Comparison of ENCODE assay signal across 8 cellular contexts in the genomic region with DNA sequence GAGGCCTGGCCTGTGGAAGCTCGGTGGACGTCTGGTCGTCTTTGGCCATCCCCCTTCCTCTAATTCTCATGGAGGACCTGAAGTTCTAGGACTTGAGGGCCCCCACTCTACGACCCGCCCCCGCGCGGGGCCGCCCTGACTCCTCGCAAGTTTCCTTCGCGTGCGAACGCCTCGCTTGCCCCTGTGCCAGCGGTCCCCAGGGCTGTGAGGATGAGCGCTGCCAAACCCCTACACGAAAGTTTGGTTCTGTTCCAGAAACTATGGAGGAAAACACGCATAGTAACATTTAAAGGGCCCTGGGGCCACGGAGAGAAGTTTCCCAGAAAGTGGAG. TPM values are rescaled to one million over a fixed set of nuclear protein-coding genes. Genes with fewer than 3 reads are reported as not detected.
DNase-seq lines count a peak whose midpoint lies in the region; ATAC-seq, FAIRE-seq and TF ChIP-seq lines count a peak whose summit lies in the region.

No MANE protein-coding gene starts in this region.

- intact Hi-C loops in body of pancreas (cut with DNase I): no loop called here

- CTCF ChIA-PET in HEK293 (lab: Yijun Ruan, JAX): interaction anchor here (0.6 to 1.7 kb wide), 5 partner anchors 17 to 287 kb away, joined by 3 to 6 read pairs (median 3); no protein-coding TSS in a partner anchor

- POLR2A ChIA-PET in HEK293 (lab: Yijun Ruan, JAX): no interaction called here

- no peak for TF ChIP-seq POLR2A in body of pancreas (IDR thresholded peaks at IDR 0.05)

- no peak for FAIRE-seq in D721Med (lab: Jason Lieb, UNC)

- H3K36me3 ChIP-seq in HEK293 (ENCODE audit: control insufficient read depth in 2 of 2, insufficient read depth in 1 of 2, low read length in 2 of 2): no peaks in the 10 kb centered on the region
- no peaks in the 10 kb centered on the region for H3K36me3 ChIP-seq in body of pancreas (replicated peaks in 1 of 2; ENCODE audit: insufficient read depth in 1 of 2, low read depth in 2 of 2)
- H3K36me3 ChIP-seq in kidney epithelial cell (ENCODE audit: control insufficient read depth, insufficient read depth, low read length): no peaks in the 10 kb centered on the region

- ATAC-seq in body of pancreas: no peak

- H3K27me3 ChIP-seq in body of pancreas: no peaks in the 10 kb centered on the region
- H3K27me3 ChIP-seq in kidney epithelial cell (ENCODE audit: control insufficient read depth, insufficient read depth, low read length): no peaks in the 10 kb centered on the region

- peaks cover 31% of the 10 kb centered on the region for H3K4me1 ChIP-seq in HEK293 (ENCODE audit: control insufficient read depth, insufficient read depth, low read length)
- H3K4me1 ChIP-seq in body of pancreas: peaks cover 38% of the 10 kb centered on the region

- no peak for TF ChIP-seq CTCF in 22Rv1 (IDR thresholded peaks at IDR 0.05)
- no peak; the same call in 1 of the 2 replicates for TF ChIP-seq CTCF in HEK293 (tag by site-specific recombination; IDR thresholded peaks at IDR 0.05)
- TF ChIP-seq CTCF in body of pancreas (IDR thresholded peaks at IDR 0.05): no peak
- no peak for TF ChIP-seq CTCF in kidney epithelial cell (IDR thresholded peaks at IDR 0.05; ENCODE audit: insufficient read depth, low read length, poor library complexity, severe bottlenecking)
- no peak for TF ChIP-seq CTCF in D721Med (IDR thresholded peaks at IDR 0.05; ENCODE audit: insufficient read depth, missing control alignments)

- H3K27ac ChIP-seq in 22Rv1 (peak overlapping the region; percentile 71), HEK293 (ENCODE audit: extremely low read depth, low read depth, low read length) (peak overlapping the region; percentile 91), body of pancreas (peak overlapping the region; percentile 75 to 94 (median 84)), temporal lobe (ENCODE audit: low read depth, low read length) (peak overlapping the region; percentile 13)

- no peaks in the 10 kb centered on the region for H3K9me3 ChIP-seq in HEK293 (ENCODE audit: control insufficient read depth, insufficient read depth, low read depth, low read length)
- no peaks in the 10 kb centered on the region for H3K9me3 ChIP-seq in body of pancreas

- DNase-seq in body of pancreas (no peak), kidney epithelial cell (ENCODE audit: low read depth) (no peak), D721Med (ENCODE audit: insufficient read length, low spot score) (no peak), C1 segment of cervical spinal cord (lab: John Stamatoyannopoulos, UW) (no peak), NAMALWA (ENCODE audit: low spot score) (no peak)

- WGBS in body of pancreas, 2 donors: 2% methylated on average over 20 of the region's 20 CpGs; no CpG with 5 or more reads in 1 of the 2 donors

- H3K4me3 ChIP-seq in HEK293 (ENCODE audit: low read depth, low read length): peak overlapping the region; percentile 62
- H3K4me3 ChIP-seq in body of pancreas: peak overlapping the region; percentile 73 to 87
- H3K4me3 ChIP-seq in kidney epithelial cell (ENCODE audit: low read depth, low read length): peak overlapping the region; percentile 92

TF ChIP-seq in HEK293, 187 proteins besides CTCF, POLR2A, EP300 and RAD21 (continues in another document):
- TF ChIP-seq ZBTB20 (tag by site-specific recombination; IDR thresholded peaks at IDR 0.05) (peak; percentile 88), ZNF426 (tag by site-specific recombination; IDR thresholded peaks at IDR 0.05) (no peak), ZNF24 (tag by site-specific recombination; IDR thresholded peaks at IDR 0.05) (no peak), ZNF274 (IDR thresholded peaks at IDR 0.05; ENCODE audit: low read length) (no peak), ZNF274 (tag by site-specific recombination; IDR thresholded peaks at IDR 0.05; ENCODE audit: borderline replicate concordance) (no peak), ZNF501 (tag by site-specific recombination; IDR thresholded peaks at IDR 0.05) (peak; percentile 43; the same call in 1 of the 2 replicates), GLIS2 (tag by site-specific recombination; IDR thresholded peaks at IDR 0.05) (peak; percentile 77), ZBTB7A (tag by site-specific recombination; IDR thresholded peaks at IDR 0.05; ENCODE audit: low read depth) (no peak), GLIS1 (tag by site-specific recombination; IDR thresholded peaks at IDR 0.05) (peak; percentile 42), ZNF626 (tag by site-specific recombination; IDR thresholded peaks at IDR 0.05) (no peak), SP2 (tag by site-specific recombination; IDR thresholded peaks at IDR 0.05) (peak; percentile 49), KLF1 (tag by site-specific recombination; IDR thresholded peaks at IDR 0.05) (0 out of 2 replicates have a peak, but pooled peaks have one; percentile 19), SP7 (tag by site-specific recombination; IDR thresholded peaks at IDR 0.05) (peak; percentile 48), ZNF335 (tag by site-specific recombination; conservative IDR thresholded peaks at IDR 0.05) (peak; percentile 57), KLF9 (tag by site-specific recombination; IDR thresholded peaks at IDR 0.05; ENCODE audit: low read depth) (peak; percentile 33; the same call in 1 of the 2 replicates)
- TF ChIP-seq, protein P1, sequence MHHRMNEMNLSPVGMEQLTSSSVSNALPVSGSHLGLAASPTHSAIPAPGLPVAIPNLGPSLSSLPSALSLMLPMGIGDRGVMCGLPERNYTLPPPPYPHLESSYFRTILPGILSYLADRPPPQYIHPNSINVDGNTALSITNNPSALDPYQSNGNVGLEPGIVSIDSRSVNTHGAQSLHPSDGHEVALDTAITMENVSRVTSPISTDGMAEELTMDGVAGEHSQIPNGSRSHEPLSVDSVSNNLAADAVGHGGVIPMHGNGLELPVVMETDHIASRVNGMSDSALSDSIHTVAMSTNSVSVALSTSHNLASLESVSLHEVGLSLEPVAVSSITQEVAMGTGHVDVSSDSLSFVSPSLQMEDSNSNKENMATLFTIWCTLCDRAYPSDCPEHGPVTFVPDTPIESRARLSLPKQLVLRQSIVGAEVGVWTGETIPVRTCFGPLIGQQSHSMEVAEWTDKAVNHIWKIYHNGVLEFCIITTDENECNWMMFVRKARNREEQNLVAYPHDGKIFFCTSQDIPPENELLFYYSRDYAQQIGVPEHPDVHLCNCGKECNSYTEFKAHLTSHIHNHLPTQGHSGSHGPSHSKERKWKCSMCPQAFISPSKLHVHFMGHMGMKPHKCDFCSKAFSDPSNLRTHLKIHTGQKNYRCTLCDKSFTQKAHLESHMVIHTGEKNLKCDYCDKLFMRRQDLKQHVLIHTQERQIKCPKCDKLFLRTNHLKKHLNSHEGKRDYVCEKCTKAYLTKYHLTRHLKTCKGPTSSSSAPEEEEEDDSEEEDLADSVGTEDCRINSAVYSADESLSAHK (tag by site-specific recombination; IDR thresholded peaks at IDR 0.05): 0 out of 2 replicates have a peak, but pooled peaks have one; percentile 12
- TF ChIP-seq, protein P2, sequence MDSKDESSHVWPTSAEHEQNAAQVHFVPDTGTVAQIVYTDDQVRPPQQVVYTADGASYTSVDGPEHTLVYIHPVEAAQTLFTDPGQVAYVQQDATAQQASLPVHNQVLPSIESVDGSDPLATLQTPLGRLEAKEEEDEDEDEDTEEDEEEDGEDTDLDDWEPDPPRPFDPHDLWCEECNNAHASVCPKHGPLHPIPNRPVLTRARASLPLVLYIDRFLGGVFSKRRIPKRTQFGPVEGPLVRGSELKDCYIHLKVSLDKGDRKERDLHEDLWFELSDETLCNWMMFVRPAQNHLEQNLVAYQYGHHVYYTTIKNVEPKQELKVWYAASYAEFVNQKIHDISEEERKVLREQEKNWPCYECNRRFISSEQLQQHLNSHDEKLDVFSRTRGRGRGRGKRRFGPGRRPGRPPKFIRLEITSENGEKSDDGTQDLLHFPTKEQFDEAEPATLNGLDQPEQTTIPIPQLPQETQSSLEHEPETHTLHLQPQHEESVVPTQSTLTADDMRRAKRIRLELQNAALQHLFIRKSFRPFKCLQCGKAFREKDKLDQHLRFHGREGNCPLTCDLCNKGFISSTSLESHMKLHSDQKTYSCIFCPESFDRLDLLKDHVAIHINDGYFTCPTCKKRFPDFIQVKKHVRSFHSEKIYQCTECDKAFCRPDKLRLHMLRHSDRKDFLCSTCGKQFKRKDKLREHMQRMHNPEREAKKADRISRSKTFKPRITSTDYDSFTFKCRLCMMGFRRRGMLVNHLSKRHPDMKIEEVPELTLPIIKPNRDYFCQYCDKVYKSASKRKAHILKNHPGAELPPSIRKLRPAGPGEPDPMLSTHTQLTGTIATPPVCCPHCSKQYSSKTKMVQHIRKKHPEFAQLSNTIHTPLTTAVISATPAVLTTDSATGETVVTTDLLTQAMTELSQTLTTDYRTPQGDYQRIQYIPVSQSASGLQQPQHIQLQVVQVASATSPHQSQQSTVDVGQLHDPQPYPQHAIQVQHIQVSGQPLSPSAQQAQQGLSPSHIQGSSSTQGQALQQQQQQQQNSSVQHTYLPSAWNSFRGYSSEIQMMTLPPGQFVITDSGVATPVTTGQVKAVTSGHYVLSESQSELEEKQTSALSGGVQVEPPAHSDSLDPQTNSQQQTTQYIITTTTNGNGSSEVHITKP (tag by site-specific recombination; IDR thresholded peaks at IDR 0.05): peak; percentile 90
- TF ChIP-seq, protein P3, sequence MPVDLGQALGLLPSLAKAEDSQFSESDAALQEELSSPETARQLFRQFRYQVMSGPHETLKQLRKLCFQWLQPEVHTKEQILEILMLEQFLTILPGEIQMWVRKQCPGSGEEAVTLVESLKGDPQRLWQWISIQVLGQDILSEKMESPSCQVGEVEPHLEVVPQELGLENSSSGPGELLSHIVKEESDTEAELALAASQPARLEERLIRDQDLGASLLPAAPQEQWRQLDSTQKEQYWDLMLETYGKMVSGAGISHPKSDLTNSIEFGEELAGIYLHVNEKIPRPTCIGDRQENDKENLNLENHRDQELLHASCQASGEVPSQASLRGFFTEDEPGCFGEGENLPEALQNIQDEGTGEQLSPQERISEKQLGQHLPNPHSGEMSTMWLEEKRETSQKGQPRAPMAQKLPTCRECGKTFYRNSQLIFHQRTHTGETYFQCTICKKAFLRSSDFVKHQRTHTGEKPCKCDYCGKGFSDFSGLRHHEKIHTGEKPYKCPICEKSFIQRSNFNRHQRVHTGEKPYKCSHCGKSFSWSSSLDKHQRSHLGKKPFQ (tag by site-specific recombination; IDR thresholded peaks at IDR 0.05): no peak

RNA-seq across cellular contexts. Expression of a gene that starts 0.3 kb away (rescaled TPM):
- total RNA-seq in body of pancreas (10 to 100 TPM; 26.4 to 42.3 TPM), kidney epithelial cell (75.9 and 85.7 TPM in 2 replicates), temporal lobe (19.2 TPM)

Comparison
In these comparisons a context has a peak if more than half of its experiments do, and no peak if none do; other contexts are left out.
1. H3K27ac ChIP-seq: peak in every context shown above with its lines; median percentile 91 in HEK293; 84 in body of pancreas; 71 in 22Rv1; 13 in temporal lobe.